ENCODE assay signal across 1 cellular context in the genomic region with DNA sequence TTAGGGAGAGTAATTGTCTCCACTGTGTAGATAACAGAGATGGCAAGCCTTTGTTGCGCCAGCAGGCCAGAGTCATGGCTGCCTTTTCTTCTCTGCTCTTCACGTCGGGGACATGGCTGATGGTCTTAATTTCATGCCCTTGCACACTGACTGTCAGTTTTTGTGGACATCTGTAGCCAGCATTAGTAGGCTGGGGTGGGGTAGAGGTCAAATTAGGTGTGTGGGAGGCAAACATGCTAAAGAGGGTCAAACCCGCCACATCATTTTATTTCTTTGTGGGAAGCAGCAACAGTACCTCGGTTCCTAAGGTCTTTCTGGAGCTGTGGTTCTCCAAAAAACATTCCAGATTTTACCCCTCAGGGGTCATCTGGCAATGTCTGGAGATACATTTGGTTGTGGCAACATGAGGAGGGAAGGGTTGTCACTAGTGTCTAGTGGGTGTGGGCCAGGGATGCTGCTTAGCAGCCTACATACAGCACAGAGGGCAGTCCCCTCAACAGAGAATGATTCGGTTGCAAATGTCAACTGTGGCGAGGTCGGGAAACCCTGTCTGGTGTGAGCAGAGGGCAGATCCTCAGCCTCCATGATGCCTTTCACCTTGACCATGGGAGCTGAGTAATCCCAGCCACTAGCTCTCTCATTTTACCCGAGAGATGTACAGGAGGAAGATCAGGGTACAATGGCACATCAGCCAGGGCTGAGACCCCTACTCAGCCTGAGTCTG.
TF ChIP-seq lines count a peak whose summit lies in the region.

No MANE protein-coding gene starts in this region.

TF ChIP-seq in SK-N-SH, 30 proteins besides CTCF, POLR2A, EP300 and RAD21:
- no peak for TF ChIP-seq JUND (IDR thresholded peaks at IDR 0.05)
- TF ChIP-seq IRF3 (IDR thresholded peaks at IDR 0.05; ENCODE audit: low read depth, low read length) = no peak
- TF ChIP-seq RCOR1 (IDR thresholded peaks at IDR 0.05; ENCODE audit: low read length) = no peak
- no peak for TF ChIP-seq NRF1 (IDR thresholded peaks at IDR 0.05; ENCODE audit: low read depth, low read length)
- TF ChIP-seq TCF12 (IDR thresholded peaks at IDR 0.05) = no peak
- TF ChIP-seq, protein P1, sequence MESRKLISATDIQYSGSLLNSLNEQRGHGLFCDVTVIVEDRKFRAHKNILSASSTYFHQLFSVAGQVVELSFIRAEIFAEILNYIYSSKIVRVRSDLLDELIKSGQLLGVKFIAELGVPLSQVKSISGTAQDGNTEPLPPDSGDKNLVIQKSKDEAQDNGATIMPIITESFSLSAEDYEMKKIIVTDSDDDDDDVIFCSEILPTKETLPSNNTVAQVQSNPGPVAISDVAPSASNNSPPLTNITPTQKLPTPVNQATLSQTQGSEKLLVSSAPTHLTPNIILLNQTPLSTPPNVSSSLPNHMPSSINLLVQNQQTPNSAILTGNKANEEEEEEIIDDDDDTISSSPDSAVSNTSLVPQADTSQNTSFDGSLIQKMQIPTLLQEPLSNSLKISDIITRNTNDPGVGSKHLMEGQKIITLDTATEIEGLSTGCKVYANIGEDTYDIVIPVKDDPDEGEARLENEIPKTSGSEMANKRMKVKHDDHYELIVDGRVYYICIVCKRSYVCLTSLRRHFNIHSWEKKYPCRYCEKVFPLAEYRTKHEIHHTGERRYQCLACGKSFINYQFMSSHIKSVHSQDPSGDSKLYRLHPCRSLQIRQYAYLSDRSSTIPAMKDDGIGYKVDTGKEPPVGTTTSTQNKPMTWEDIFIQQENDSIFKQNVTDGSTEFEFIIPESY (IDR thresholded peaks at IDR 0.05; ENCODE audit: borderline replicate concordance, low read depth) = no peak
- TF ChIP-seq TEAD4 (IDR thresholded peaks at IDR 0.05; ENCODE audit: borderline replicate concordance, insufficient read depth) = no peak
